Comparison of ENCODE assay signal across 23 cellular contexts in genomic region chr2:71148506-71149063, GRCh38. TPM values are rescaled to one million over a fixed set of nuclear protein-coding genes. Genes with fewer than 3 reads are reported as not detected.
DNase-seq lines count a peak whose midpoint lies in the region; ATAC-seq and TF ChIP-seq lines count a peak whose summit lies in the region.
"Had no signal": no experiment of that assay in that cellular context is flagged by ENCODE, and none has a peak within 500 bp of the region (broad histone marks: within the 10 kb centered on the region; RNA-seq: fewer than 3 reads in every experiment).

No MANE protein-coding gene starts in this region.

- H3K36me3 ChIP-seq in CD4-positive, alpha-beta memory T cell (ENCODE audit: insufficient read depth, low read length) = peaks cover 49% of the 10 kb centered on the region
- H3K36me3 ChIP-seq in thyroid gland = peaks cover 43 to 65% of the 10 kb centered on the region in 2 donors

- WGBS in thyroid gland, 2 donors = 90 to 97% methylated on average over 2 of the region's 2 CpGs

- POLR2A ChIA-PET in CD4-positive, alpha-beta memory T cell (lab: Charles Lee; ENCODE audit: partially characterized antibody) = no interaction called here

- H3K27ac ChIP-seq in CD4-positive, alpha-beta memory T cell (ENCODE audit: low read depth, low read length) = no peak overlapping the region
- H3K27ac ChIP-seq in thyroid gland = no peak overlapping the region
- H3K27ac ChIP-seq: KMS-11 had no signal

- peak overlapping the region; percentile 48 for H3K27ac Mint-ChIP-seq in activated T-cell treated with anti-CD3 and anti-CD28 coated beads, Interleukin-2, amount 50 U/mL, for 72 hours
- peak overlapping the region in 4 of 7 donors; percentile 12 to 49 (median 40) for H3K27ac Mint-ChIP-seq in CD4-positive, alpha-beta memory T cell
- H3K27ac Mint-ChIP-seq in central memory CD8-positive, alpha-beta T cell (ENCODE audit: low read depth) = peak overlapping the region; percentile 16
- peak overlapping the region; percentile 30 for H3K27ac Mint-ChIP-seq in progenitor cell of endocrine pancreas
- H3K27ac Mint-ChIP-seq in effector memory CD8-positive, alpha-beta T cell = peak overlapping the region in 1 of 2 donors; percentile 76
- H3K27ac Mint-ChIP-seq: IgD-negative memory B cell had no signal

- intact Hi-C loops in CD4-positive, alpha-beta memory T cell (cut with micrococcal nuclease) = no loop called here
- intact Hi-C loops in thyroid gland (cut with DNase I) = no loop called here

- no peaks in the 10 kb centered on the region for H3K4me1 Mint-ChIP-seq in activated T-cell treated with anti-CD3 and anti-CD28 coated beads, Interleukin-2, amount 50 U/mL, for 72 hours (ENCODE audit: low read depth)
- H3K4me1 Mint-ChIP-seq in CD4-positive, alpha-beta memory T cell = peaks cover 2 to 4% (median 3%) of the 10 kb centered on the region in 4 donors
- peaks cover 13% of the 10 kb centered on the region for H3K4me1 Mint-ChIP-seq in central memory CD8-positive, alpha-beta T cell
- H3K4me1 Mint-ChIP-seq in progenitor cell of endocrine pancreas (ENCODE audit: low read depth) = no peaks in the 10 kb centered on the region
- peaks cover 3 to 5% of the 10 kb centered on the region in 2 donors for H3K4me1 Mint-ChIP-seq in effector memory CD8-positive, alpha-beta T cell (ENCODE audit: low read depth in 2 of 2)

- no peak for TF ChIP-seq POLR2A in thyroid gland (IDR thresholded peaks at IDR 0.05)

- TF ChIP-seq CTCF in progenitor cell of endocrine pancreas (IDR thresholded peaks at IDR 0.05; ENCODE audit: unreplicated experiment) (no peak), thyroid gland (IDR thresholded peaks at IDR 0.05) (no peak)

- no peaks in the 10 kb centered on the region for H3K9me3 ChIP-seq in CD4-positive, alpha-beta memory T cell (ENCODE audit: control insufficient read depth in 1 of 2, low read length in 2 of 2)
- no peaks in the 10 kb centered on the region for H3K9me3 ChIP-seq in thyroid gland

- no peak overlapping the region for H3K4me3 Mint-ChIP-seq in activated T-cell treated with anti-CD3 and anti-CD28 coated beads, Interleukin-2, amount 50 U/mL, for 72 hours
- no peak overlapping the region for H3K4me3 Mint-ChIP-seq in CD4-positive, alpha-beta memory T cell
- no peak overlapping the region for H3K4me3 Mint-ChIP-seq in central memory CD8-positive, alpha-beta T cell
- H3K4me3 Mint-ChIP-seq in progenitor cell of endocrine pancreas (ENCODE audit: low read depth) = no peak overlapping the region
- H3K4me3 Mint-ChIP-seq in effector memory CD8-positive, alpha-beta T cell = no peak overlapping the region
- H3K4me3 Mint-ChIP-seq: IgD-negative memory B cell had no signal

- no peaks in the 10 kb centered on the region for H3K4me1 ChIP-seq in CD4-positive, alpha-beta memory T cell (ENCODE audit: insufficient read depth, low read length)
- H3K4me1 ChIP-seq in thyroid gland = no peaks in the 10 kb centered on the region

- ATAC-seq in activated T-cell treated with anti-CD3 and anti-CD28 coated beads, Interleukin-2, amount 50 U/mL, for 72 hours (replicated peaks in 1 of 2) = no peak
- no peak for ATAC-seq in central memory CD8-positive, alpha-beta T cell (replicated peaks; ENCODE audit: extremely low read depth, poor library complexity, severe bottlenecking)
- no peak for ATAC-seq in effector memory CD8-positive, alpha-beta T cell (replicated peaks)

- DNase-seq in activated T-cell treated with anti-CD3 and anti-CD28 coated beads, Interleukin-2, amount 50 U/mL, for 72 hours = no peak
- DNase-seq in activated T-cell treated with anti-CD3 and anti-CD28 coated beads, Interleukin-2, amount 50 U/mL, for 1 hour = no peak
- DNase-seq in CD4-positive, alpha-beta memory T cell = no peak
- no peak for DNase-seq in central memory CD8-positive, alpha-beta T cell (ENCODE audit: low spot score in 2 of 2)
- no peak for DNase-seq in progenitor cell of endocrine pancreas (ENCODE audit: low spot score, unreplicated experiment)
- DNase-seq in thyroid gland = no peak
- no peak for DNase-seq in effector memory CD8-positive, alpha-beta T cell
- DNase-seq: DMS153, DND-41, HCEC 1CT, MM.1S, NCI-H1048, NCI-H1417, NCI-H1694 treated with DMSO at 0.1 percent for 48 hours, NCI-H2081 treated with DMSO at 0.1 percent for 48 hours, NCI-H2171, NCI-H226, NCI-H510A, NCI-H69, RPMI8226, SIG-M5 had no signal

- H3K27me3 ChIP-seq in CD4-positive, alpha-beta memory T cell (ENCODE audit: insufficient read depth, low read length) = no peaks in the 10 kb centered on the region
- no peaks in the 10 kb centered on the region for H3K27me3 ChIP-seq in thyroid gland

- peaks cover 6 to 39% of the 10 kb centered on the region in 2 donors for H3K36me3 Mint-ChIP-seq in activated T-cell treated with anti-CD3 and anti-CD28 coated beads, Interleukin-2, amount 50 U/mL, for 72 hours (ENCODE audit: insufficient read depth in 2 of 2)
- peaks cover 53 to 68% of the 10 kb centered on the region in 2 donors for H3K36me3 Mint-ChIP-seq in CD4-positive, alpha-beta memory T cell
- peaks cover 64% of the 10 kb centered on the region for H3K36me3 Mint-ChIP-seq in central memory CD8-positive, alpha-beta T cell (ENCODE audit: insufficient read depth)
- peaks cover 33% of the 10 kb centered on the region for H3K36me3 Mint-ChIP-seq in progenitor cell of endocrine pancreas (ENCODE audit: insufficient read depth)
- H3K36me3 Mint-ChIP-seq in effector memory CD8-positive, alpha-beta T cell (ENCODE audit: insufficient read depth) = peaks cover 56% of the 10 kb centered on the region

- no peaks in the 10 kb centered on the region for H3K9me3 Mint-ChIP-seq in activated T-cell treated with anti-CD3 and anti-CD28 coated beads, Interleukin-2, amount 50 U/mL, for 72 hours
- H3K9me3 Mint-ChIP-seq in CD4-positive, alpha-beta memory T cell = no peaks in the 10 kb centered on the region
- H3K9me3 Mint-ChIP-seq in central memory CD8-positive, alpha-beta T cell = no peaks in the 10 kb centered on the region
- H3K9me3 Mint-ChIP-seq in progenitor cell of endocrine pancreas (ENCODE audit: low read depth) = no peaks in the 10 kb centered on the region
- no peaks in the 10 kb centered on the region for H3K9me3 Mint-ChIP-seq in effector memory CD8-positive, alpha-beta T cell
- H3K9me3 Mint-ChIP-seq: IgD-negative memory B cell had no signal

- H3K4me3 ChIP-seq in CD4-positive, alpha-beta memory T cell (ENCODE audit: low read length in 2 of 2) = no peak overlapping the region
- H3K4me3 ChIP-seq in thyroid gland (replicated peaks in 1 of 3) = no peak overlapping the region

- no peaks in the 10 kb centered on the region for H3K27me3 Mint-ChIP-seq in activated T-cell treated with anti-CD3 and anti-CD28 coated beads, Interleukin-2, amount 50 U/mL, for 72 hours (ENCODE audit: low read depth)
- H3K27me3 Mint-ChIP-seq in CD4-positive, alpha-beta memory T cell = no peaks in the 10 kb centered on the region
- no peaks in the 10 kb centered on the region for H3K27me3 Mint-ChIP-seq in central memory CD8-positive, alpha-beta T cell
- no peaks in the 10 kb centered on the region for H3K27me3 Mint-ChIP-seq in progenitor cell of endocrine pancreas
- H3K27me3 Mint-ChIP-seq in effector memory CD8-positive, alpha-beta T cell = no peaks in the 10 kb centered on the region
- H3K27me3 Mint-ChIP-seq: IgD-negative memory B cell had no signal

- CTCF ChIA-PET in CD4-positive, alpha-beta memory T cell (lab: Charles Lee; ENCODE audit: partially characterized antibody) = interaction anchor here (1.0 kb wide), 1 partner anchor 362 kb away, joined by 3 read pairs; no protein-coding TSS in a partner anchor

RNA-seq across cellular contexts. Expression of gene MPHOSPH10, which starts 18.2 kb away (rescaled TPM):
- total RNA-seq in activated T-cell treated with anti-CD3 and anti-CD28 coated beads, Interleukin-2, amount 50 U/mL, for 72 hours = 10 to 100 TPM; 35.0 to 35.8 TPM
- 10 to 100 TPM; 50.6 to 54.2 TPM for total RNA-seq in CD4-positive, alpha-beta memory T cell
- 10 to 100 TPM; 13.4 to 32.0 TPM for polyA plus RNA-seq in CD4-positive, alpha-beta memory T cell
- total RNA-seq in progenitor cell of endocrine pancreas = 55.4 and 69.2 TPM in 2 replicates
- total RNA-seq in thyroid gland = 10 to 100 TPM; 27.6 to 53.2 (median 39.3) TPM

RNA-seq across cellular contexts. Expression of gene MCEE, which starts 18.6 kb away (rescaled TPM):
- total RNA-seq in activated T-cell treated with anti-CD3 and anti-CD28 coated beads, Interleukin-2, amount 50 U/mL, for 72 hours = 10 to 100 TPM; 20.8 to 31.8 TPM
- total RNA-seq in CD4-positive, alpha-beta memory T cell = 10 to 100 TPM; 27.1 to 30.0 TPM
- 10 to 100 TPM; 20.7 to 24.7 TPM for polyA plus RNA-seq in CD4-positive, alpha-beta memory T cell
- total RNA-seq in progenitor cell of endocrine pancreas = 14.4 and 15.2 TPM in 2 replicates
- total RNA-seq in thyroid gland = 10 to 100 TPM; 15.7 to 24.2 (median 18.3) TPM
